8 cellular contexts compared by ENCODE assay signal in genomic region chr19:48468806-48469055, GRCh38. TPM values are rescaled to one million over a fixed set of nuclear protein-coding genes. Genes with fewer than 3 reads are reported as not detected.
DNase-seq lines count a peak whose midpoint lies in the region; ATAC-seq and TF ChIP-seq lines count a peak whose summit lies in the region.

No MANE protein-coding gene starts in this region.

- no peaks in the 10 kb centered on the region for H3K9me3 Mint-ChIP-seq in activated CD4-positive, alpha-beta memory T cell treated with anti-CD3 and anti-CD28 coated beads, Interleukin-2, amount 10 ng/mL, durations not matched to agents 7 days and 5 days

- no peak for ATAC-seq in HG02981 (IDR thresholded peaks at IDR 0.05; ENCODE audit: unreplicated experiment)

- peaks cover 21% of the 10 kb centered on the region for H3K36me3 Mint-ChIP-seq in activated CD4-positive, alpha-beta memory T cell treated with anti-CD3 and anti-CD28 coated beads, Interleukin-2, amount 10 ng/mL, durations not matched to agents 7 days and 5 days (ENCODE audit: low read depth)

- intact Hi-C loops in stomach (cut with DNase I; ENCODE audit: low total_unique reads): no loop called here

- H3K4me3 ChIP-seq in stomach: peak overlapping the region; percentile 40 to 49 (median 44)

- CTCF ChIA-PET in activated CD4-positive, alpha-beta memory T cell treated with anti-CD3 and anti-CD28 coated beads, Interleukin-2, amount 10 ng/mL, durations not matched to agents 7 days and 5 days (lab: Charles Lee): no interaction called here

- no peak for TF ChIP-seq POLR2A in stomach (IDR thresholded peaks at IDR 0.05)

- H3K27me3 ChIP-seq in stomach: no peaks in the 10 kb centered on the region

- H3K27ac ChIP-seq in stomach: peak overlapping the region in 4 of 5 donors; percentile 64 to 77 (median 72)

- no peak for TF ChIP-seq CTCF in stomach (IDR thresholded peaks at IDR 0.05)

- in situ Hi-C loops in ACHN (cut with HindIII; ENCODE audit: low pct_ligation_motif_present, low pct_unique_long_range_greater_than_20kb, low sequenced_read_pairs): no loop called here

- peak overlapping the region; percentile 79 for H3K4me3 Mint-ChIP-seq in activated CD4-positive, alpha-beta memory T cell treated with anti-CD3 and anti-CD28 coated beads, Interleukin-2, amount 10 ng/mL, durations not matched to agents 7 days and 5 days

- H3K27me3 Mint-ChIP-seq in activated CD4-positive, alpha-beta memory T cell treated with anti-CD3 and anti-CD28 coated beads, Interleukin-2, amount 10 ng/mL, durations not matched to agents 7 days and 5 days: no peaks in the 10 kb centered on the region

- peak; percentile 100 for DNase-seq in NCI-H2171 (lab: John Stamatoyannopoulos, UW)
- no peak for DNase-seq in NCI-H2171 treated with DMSO at 0.1 percent for 48 hours (lab: John Stamatoyannopoulos, UW)
- no peak for DNase-seq in activated CD4-positive, alpha-beta memory T cell treated with anti-CD3 and anti-CD28 coated beads, Interleukin-2, amount 10 ng/mL, durations not matched to agents 7 days and 5 days
- peak; percentile 91 for DNase-seq in iPS-NIHi11 (ENCODE audit: low spot score)
- no peak for DNase-seq in stomach
- DNase-seq in A172 (ENCODE audit: low spot score): no peak
- DNase-seq in ACHN: no peak

- WGBS in stomach, 5 donors: 0 to 1% (median 1%) methylated on average over 6 to 13 of the region's 13 CpGs

- peaks cover 34 to 36% (median 35%) of the 10 kb centered on the region in 4 donors for H3K36me3 ChIP-seq in stomach

- no peak for TF ChIP-seq EP300 in stomach (IDR thresholded peaks at IDR 0.05)

- H3K4me1 ChIP-seq in stomach: peaks cover 7 to 43% (median 31%) of the 10 kb centered on the region in 4 donors

- H3K4me1 Mint-ChIP-seq in activated CD4-positive, alpha-beta memory T cell treated with anti-CD3 and anti-CD28 coated beads, Interleukin-2, amount 10 ng/mL, durations not matched to agents 7 days and 5 days: peaks cover 34% of the 10 kb centered on the region

- H3K27ac Mint-ChIP-seq in activated CD4-positive, alpha-beta memory T cell treated with anti-CD3 and anti-CD28 coated beads, Interleukin-2, amount 10 ng/mL, durations not matched to agents 7 days and 5 days: peak overlapping the region; percentile 74

- no peaks in the 10 kb centered on the region for H3K9me3 ChIP-seq in stomach

- POLR2A ChIA-PET in activated CD4-positive, alpha-beta memory T cell treated with anti-CD3 and anti-CD28 coated beads, Interleukin-2, amount 10 ng/mL, durations not matched to agents 7 days and 5 days (lab: Charles Lee): interaction anchor here (1.7 kb wide), 1 partner anchor 78 kb away, joined by 6 read pairs; the partner anchor contains the start of gene KDELR1

RNA-seq across cellular contexts. Expression of gene CYTH2, which starts 0.4 kb away (rescaled TPM):
- 10 to 100 TPM; 53.2 to 55.3 TPM for total RNA-seq in activated CD4-positive, alpha-beta memory T cell treated with anti-CD3 and anti-CD28 coated beads, Interleukin-2, amount 10 ng/mL, durations not matched to agents 7 days and 5 days
- 100 to 1,000 TPM in 2 of 5 donors, 10 to 100 TPM in 3; 39.3 to 229 (median 75.9) TPM for total RNA-seq in stomach
- 10 to 100 TPM; 46.3 to 63.7 (median 48.8) TPM for polyA plus RNA-seq in stomach
- total RNA-seq in A172 (2014; rRNA removed; shearing (Covaris generic)): 28.7 and 38.5 TPM in 2 replicates

RNA-seq across cellular contexts. Expression of gene KCNJ14, which starts 13.4 kb away (rescaled TPM):
- under 1 TPM; 0.73 to 0.86 TPM for total RNA-seq in activated CD4-positive, alpha-beta memory T cell treated with anti-CD3 and anti-CD28 coated beads, Interleukin-2, amount 10 ng/mL, durations not matched to agents 7 days and 5 days
- 1 to 10 TPM in 2 of 5 donors, under 1 TPM in 1, not detected in 2; 0.92 to 4.6 (median 1.0) TPM for total RNA-seq in stomach
- under 1 TPM in 2 of 3 donors, not detected in 1; 0.19 to 0.75 TPM for polyA plus RNA-seq in stomach
- 0.36 and 0.55 TPM in 2 replicates for total RNA-seq in A172 (2014; rRNA removed; shearing (Covaris generic))

RNA-seq across cellular contexts. Expression of gene GRWD1, which starts 22.9 kb away (rescaled TPM):
- total RNA-seq in activated CD4-positive, alpha-beta memory T cell treated with anti-CD3 and anti-CD28 coated beads, Interleukin-2, amount 10 ng/mL, durations not matched to agents 7 days and 5 days: 10 to 100 TPM; 25.6 to 27.1 TPM
- 10 to 100 TPM in 4 of 5 donors, 1 to 10 TPM in 1; 5.8 to 49.4 (median 18.5) TPM for total RNA-seq in stomach
- 10 to 100 TPM in 2 of 3 donors, 1 to 10 TPM in 1; 7.6 to 13.9 (median 12.8) TPM for polyA plus RNA-seq in stomach
- 38.9 and 55.4 TPM in 2 replicates for total RNA-seq in A172 (2014; rRNA removed; shearing (Covaris generic))

RNA-seq across cellular contexts. Expression of gene LMTK3, which starts 42.9 kb away (rescaled TPM):
- total RNA-seq in activated CD4-positive, alpha-beta memory T cell treated with anti-CD3 and anti-CD28 coated beads, Interleukin-2, amount 10 ng/mL, durations not matched to agents 7 days and 5 days: 1 to 10 TPM; 3.8 to 5.4 TPM
- total RNA-seq in stomach: 10 to 100 TPM in 1 of 5 donors, 1 to 10 TPM in 1, under 1 TPM in 2, not detected in 1; 0.45 to 23.5 (median 1.1) TPM
- polyA plus RNA-seq in stomach: 1 to 10 TPM; 1.1 to 3.5 (median 2.8) TPM
- total RNA-seq in A172 (2014; rRNA removed; shearing (Covaris generic)): not detected in 2 replicates

Comparison
In these comparisons a context has a peak if more than half of its experiments do, and no peak if none do; other contexts are left out.
1. DNase-seq: peak in NCI-H2171 (single experiment) and iPS-NIHi11 (single experiment); none in NCI-H2171 treated with DMSO at 0.1 percent for 48 hours (single experiment), activated CD4-positive, alpha-beta memory T cell treated with anti-CD3 and anti-CD28 coated beads, Interleukin-2, amount 10 ng/mL, durations not matched to agents 7 days and 5 days (single experiment), stomach (single experiment), A172 (single experiment) and ACHN (single experiment).